ENCODE assay signal across 8 cellular contexts in the genomic region with DNA sequence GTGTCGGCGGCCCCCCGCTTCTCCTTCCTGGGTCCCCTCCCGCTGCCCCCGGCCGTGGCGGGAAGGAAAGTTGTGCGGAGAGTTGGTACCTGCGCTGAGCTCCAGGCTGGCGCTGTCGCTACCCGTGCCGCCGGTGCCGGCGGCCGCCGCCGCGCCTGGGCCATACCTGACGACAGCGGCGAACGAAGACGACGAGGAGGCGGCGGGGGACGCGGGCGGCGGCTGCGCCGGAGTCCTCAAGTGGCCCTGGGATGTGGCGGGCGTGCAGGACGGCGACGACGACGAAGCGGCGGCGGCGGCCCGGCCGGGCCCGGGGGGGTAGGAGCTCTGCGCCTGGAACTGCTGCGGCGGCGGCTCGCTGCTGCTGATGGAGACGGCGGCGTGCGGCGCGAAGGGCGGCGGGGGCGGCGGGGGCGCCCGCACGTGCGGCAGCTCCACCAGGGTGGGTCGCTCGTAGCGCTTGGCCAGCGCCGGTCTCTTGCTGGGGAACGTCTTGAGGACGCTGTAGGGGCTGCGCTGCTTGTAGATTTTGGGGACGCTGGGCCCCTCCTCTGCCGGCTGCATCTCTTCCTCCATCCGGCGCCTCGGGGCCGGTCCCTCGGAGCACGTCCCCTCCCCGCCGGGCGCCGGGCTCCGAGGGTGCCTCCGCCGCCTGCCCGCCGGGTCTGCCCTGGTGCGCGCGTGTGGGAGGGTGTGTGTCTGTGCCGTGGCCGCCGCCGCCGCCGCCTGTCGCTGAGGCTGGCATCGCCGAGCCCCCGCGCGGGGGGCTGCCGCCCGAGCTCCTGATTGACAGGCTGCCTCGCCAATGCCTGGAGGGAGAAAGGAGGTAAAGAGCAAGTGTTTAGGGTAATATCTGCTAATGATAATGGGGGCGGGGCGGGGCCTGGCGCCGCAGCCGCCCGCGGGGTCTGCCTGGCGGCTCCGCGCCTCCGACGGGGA. TPM values are rescaled to one million over a fixed set of nuclear protein-coding genes. Genes with fewer than 3 reads are reported as not detected.
A peak's percentile ranks its signal among the peaks of the same experiment; 100 is the strongest.
DNase-seq lines count a peak whose midpoint lies in the region; ATAC-seq and TF ChIP-seq lines count a peak whose summit lies in the region.

No MANE protein-coding gene starts in this region.

- ATAC-seq in GM21526 (IDR thresholded peaks at IDR 0.05; ENCODE audit: low FRiP score, unreplicated experiment) (peak; percentile 51), foreskin keratinocyte (peak; percentile 53), gastrocnemius medialis (no peak), sciatic nerve (no peak)
- peak; percentile 40 to 58 for ATAC-seq in activated CD4-positive, CD25-positive, alpha-beta regulatory T cell treated with anti-CD3 and anti-CD28 coated beads, Interleukin-2, amount 50 U/mL, for 24 hours

- in situ Hi-C loops in gastrocnemius medialis (cut with MboI; ENCODE audit: low sequenced_read_pairs in 4 of 4): no loop called here

- H3K4me1 ChIP-seq in foreskin keratinocyte (no peaks in the 10 kb centered on the region), gastrocnemius medialis (no peaks in the 10 kb centered on the region)

- TF ChIP-seq CTCF in GM12875 (IDR thresholded peaks at IDR 0.05; ENCODE audit: borderline replicate concordance, insufficient read depth, low read depth, low read length): no peak
- no peak for TF ChIP-seq CTCF in foreskin keratinocyte (conservative IDR thresholded peaks at IDR 0.05)
- no peak for TF ChIP-seq CTCF in gastrocnemius medialis (IDR thresholded peaks at IDR 0.05 in 4 of 5, conservative IDR thresholded peaks at IDR 0.05 in 1 of 5)

- TF ChIP-seq POLR2A in gastrocnemius medialis (IDR thresholded peaks at IDR 0.05): no peak

- intact Hi-C loops in gastrocnemius medialis (cut with DNase I; ENCODE audit: low total_unique reads): no loop called here
- intact Hi-C loops in sciatic nerve (cut with DNase I): no loop called here

- no peaks in the 10 kb centered on the region for H3K9me3 ChIP-seq in gastrocnemius medialis

- H3K27ac ChIP-seq in foreskin keratinocyte (no peak overlapping the region), gastrocnemius medialis (no peak overlapping the region)

- H3K4me3 ChIP-seq in GM12875 (ENCODE audit: low read depth, low read length) (peak overlapping the region; percentile 48), gastrocnemius medialis (peak overlapping the region; percentile 28 to 39 (median 36))
- H3K4me3 ChIP-seq in Jurkat, Clone E6-1 (ENCODE audit: low read length): peak overlapping the region; percentile 64

- DNase-seq in Jurkat, Clone E6-1 (ENCODE audit: low read depth, low spot score): peak; percentile 87
- DNase-seq in foreskin keratinocyte (no peak), gastrocnemius medialis (no peak), LoVo (ENCODE audit: low spot score) (no peak), sciatic nerve (ENCODE audit: low spot score) (no peak)

- H3K36me3 ChIP-seq in gastrocnemius medialis: no peaks in the 10 kb centered on the region

- H3K27me3 ChIP-seq in foreskin keratinocyte (peaks cover 71% of the 10 kb centered on the region), gastrocnemius medialis (peaks cover 45 to 55% (median 47%) of the 10 kb centered on the region in 3 donors)

RNA-seq across cellular contexts. Expression of a gene that starts 0.6 kb away (rescaled TPM):
- polyA plus RNA-seq in Jurkat, Clone E6-1 (2012; ENCODE audit: insufficient read depth, insufficient read length): 12.4 TPM
- not detected in 2 replicates for total RNA-seq in foreskin keratinocyte
- polyA plus RNA-seq in foreskin keratinocyte: not detected in 2 replicates
- total RNA-seq in gastrocnemius medialis: not detected
- 0.94 TPM for total RNA-seq in sciatic nerve

Comparison
In these comparisons a context has a peak if more than half of its experiments do, and no peak if none do; other contexts are left out.
1. ATAC-seq: peak in GM21526 (single experiment), activated CD4-positive, CD25-positive, alpha-beta regulatory T cell treated with anti-CD3 and anti-CD28 coated beads, Interleukin-2, amount 50 U/mL, for 24 hours (2 of 2) and foreskin keratinocyte (single experiment); none in gastrocnemius medialis (0 of 2) and sciatic nerve (single experiment).
2. Peak in every context shown above with its lines, with median percentiles within 50 percentile points of each other: H3K4me3 ChIP-seq.